Comparison of ENCODE assay signal across 17 cellular contexts in the genomic region with DNA sequence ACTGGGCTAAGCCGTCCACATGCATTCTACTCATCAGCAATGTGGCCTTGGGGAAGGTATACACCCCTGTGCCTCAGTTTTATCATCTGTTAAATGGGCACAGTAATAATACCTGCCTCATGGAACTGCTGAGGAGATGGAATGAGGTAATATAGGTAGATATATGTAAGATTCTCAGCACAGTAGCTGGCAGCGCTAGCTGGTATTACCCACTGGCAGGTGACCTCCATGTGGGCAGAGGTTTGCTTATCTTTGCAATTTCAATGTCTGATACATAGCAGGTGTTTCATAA. TPM values are rescaled to one million over a fixed set of nuclear protein-coding genes. Genes with fewer than 3 reads are reported as not detected.
"Had no signal": no experiment of that assay in that cellular context is flagged by ENCODE, and none has a peak within 500 bp of the region (broad histone marks: within the 10 kb centered on the region; RNA-seq: fewer than 3 reads in every experiment).

No MANE protein-coding gene starts in this region.

- H3K9me3 ChIP-seq: transverse colon had no signal

- H3K4me3 Mint-ChIP-seq: activated CD4-positive, alpha-beta memory T cell treated with anti-CD3 and anti-CD28 coated beads for 36 hours; activated naive CD8-positive, alpha-beta T cell; activated T-cell treated with anti-CD3 and anti-CD28 coated beads, Interleukin-2, amount 50 U/mL, for 4 hours; natural killer cell treated with Interleukin-12 subunit alpha and Interleukin-12 subunit beta and Interleukin-15 and Interleukin-18, amount 100 ng/mL, for 72 hours had no signal

- H3K27ac ChIP-seq: brain microvascular endothelial cell, skin epidermis had no signal

- H3K36me3 Mint-ChIP-seq: activated CD4-positive, alpha-beta memory T cell treated with anti-CD3 and anti-CD28 coated beads for 36 hours; activated naive CD8-positive, alpha-beta T cell; natural killer cell treated with Interleukin-12 subunit alpha and Interleukin-12 subunit beta and Interleukin-15 and Interleukin-18, amount 100 ng/mL, for 72 hours had no signal

- H3K36me3 ChIP-seq: brain microvascular endothelial cell, transverse colon had no signal

- H3K27ac Mint-ChIP-seq: activated CD4-positive, alpha-beta memory T cell treated with anti-CD3 and anti-CD28 coated beads for 36 hours; activated naive CD8-positive, alpha-beta T cell had no signal

- H3K27me3 Mint-ChIP-seq: activated CD4-positive, alpha-beta memory T cell treated with anti-CD3 and anti-CD28 coated beads for 36 hours; activated naive CD8-positive, alpha-beta T cell had no signal

- ATAC-seq: activated T-cell treated with anti-CD3 and anti-CD28 coated beads, Interleukin-2, amount 50 U/mL, for 4 hours; esophagus mucosa; left lobe of liver; natural killer cell treated with Interleukin-12 subunit alpha and Interleukin-12 subunit beta and Interleukin-15 and Interleukin-18, amount 100 ng/mL, for 72 hours had no signal

- DNase-seq: activated CD4-positive, alpha-beta memory T cell treated with anti-CD3 and anti-CD28 coated beads for 36 hours; activated gamma-delta T cell; activated T-cell treated with anti-CD3 and anti-CD28 coated beads, Interleukin-2, amount 50 U/mL, for 4 hours; amygdala; brain microvascular endothelial cell; mesenchymal stem cell; occipital lobe; transverse colon had no signal

- H3K4me3 ChIP-seq: skin epidermis, transverse colon had no signal

- H3K27me3 ChIP-seq: brain microvascular endothelial cell, transverse colon had no signal

- H3K9me3 Mint-ChIP-seq: activated CD4-positive, alpha-beta memory T cell treated with anti-CD3 and anti-CD28 coated beads for 36 hours; activated T-cell treated with anti-CD3 and anti-CD28 coated beads, Interleukin-2, amount 50 U/mL, for 4 hours; natural killer cell treated with Interleukin-12 subunit alpha and Interleukin-12 subunit beta and Interleukin-15 and Interleukin-18, amount 100 ng/mL, for 72 hours had no signal

RNA-seq across cellular contexts. Expression of a gene that starts 1.2 kb away (rescaled TPM):
- total RNA-seq: activated T-cell treated with anti-CD3 and anti-CD28 coated beads, Interleukin-2, amount 50 U/mL, for 4 hours; cerebellum; dermis microvascular lymphatic vessel endothelial cell; fibroblast of villous mesenchyme; occipital lobe; SK-MEL-5 had no signal
